ENCODE assay signal across 11 cellular contexts in genomic region chr13:67515895-67516294, GRCh38.
A peak's percentile ranks its signal among the peaks of the same experiment; 100 is the strongest.
DNase-seq lines count a peak whose midpoint lies in the region; ATAC-seq and TF ChIP-seq lines count a peak whose summit lies in the region.
"Had no signal": no experiment of that assay in that cellular context is flagged by ENCODE, and none has a peak within 500 bp of the region (broad histone marks: within the 10 kb centered on the region; RNA-seq: fewer than 3 reads in every experiment).

No MANE protein-coding gene starts in this region.

- H3K27ac ChIP-seq in substantia nigra (ENCODE audit: low read depth, low read length, poor library complexity, severe bottlenecking) = no peak overlapping the region
- H3K27ac ChIP-seq: foreskin keratinocyte, SJCRH30 had no signal

- ATAC-seq in GM21786 (IDR thresholded peaks at IDR 0.05; ENCODE audit: unreplicated experiment) (peak; percentile 96), HG03558 (IDR thresholded peaks at IDR 0.05; ENCODE audit: extremely low read depth, unreplicated experiment) (peak; percentile 65)
- ATAC-seq: foreskin keratinocyte had no signal

- TF ChIP-seq CTCF in GM12865 (IDR thresholded peaks at IDR 0.05; ENCODE audit: insufficient read depth, low read depth, low read length, missing control alignments) (no peak), GM20000 (IDR thresholded peaks at IDR 0.05; ENCODE audit: extremely low read depth, missing control alignments) (no peak)

- DNase-seq in GM12865 (ENCODE audit: low read depth) = peak; percentile 23
- DNase-seq in brain pericyte (ENCODE audit: low read depth, low spot score) = peak; percentile 69
- DNase-seq in substantia nigra (lab: John Stamatoyannopoulos, UW) = no peak
- no peak for DNase-seq in GM20000 (ENCODE audit: low spot score)
- DNase-seq in stimulated activated CD4-positive, alpha-beta T cell treated with anti-CD3 and anti-CD28 coated beads, Interleukin-2, amount 100 ng/mL, for 24 hours = no peak
- DNase-seq in LoVo (ENCODE audit: low spot score) = no peak
- DNase-seq: activated T-cell treated with anti-CD3 and anti-CD28 coated beads, Interleukin-2, amount 50 U/mL, for 48 hours had no signal

- H3K4me3 ChIP-seq in GM12865 (ENCODE audit: low read depth, low read length) = no peak overlapping the region
- H3K4me3 ChIP-seq: SJCRH30 had no signal

Comparison
In these comparisons a context has a peak if more than half of its experiments do, and no peak if none do; other contexts are left out.
1. DNase-seq: peak in GM12865 (single experiment) and brain pericyte (single experiment); none in substantia nigra (0 of 49), GM20000 (single experiment), stimulated activated CD4-positive, alpha-beta T cell treated with anti-CD3 and anti-CD28 coated beads, Interleukin-2, amount 100 ng/mL, for 24 hours (0 of 2) and LoVo (single experiment).